Comparison of ENCODE assay signal across 8 cellular contexts in the genomic region with DNA sequence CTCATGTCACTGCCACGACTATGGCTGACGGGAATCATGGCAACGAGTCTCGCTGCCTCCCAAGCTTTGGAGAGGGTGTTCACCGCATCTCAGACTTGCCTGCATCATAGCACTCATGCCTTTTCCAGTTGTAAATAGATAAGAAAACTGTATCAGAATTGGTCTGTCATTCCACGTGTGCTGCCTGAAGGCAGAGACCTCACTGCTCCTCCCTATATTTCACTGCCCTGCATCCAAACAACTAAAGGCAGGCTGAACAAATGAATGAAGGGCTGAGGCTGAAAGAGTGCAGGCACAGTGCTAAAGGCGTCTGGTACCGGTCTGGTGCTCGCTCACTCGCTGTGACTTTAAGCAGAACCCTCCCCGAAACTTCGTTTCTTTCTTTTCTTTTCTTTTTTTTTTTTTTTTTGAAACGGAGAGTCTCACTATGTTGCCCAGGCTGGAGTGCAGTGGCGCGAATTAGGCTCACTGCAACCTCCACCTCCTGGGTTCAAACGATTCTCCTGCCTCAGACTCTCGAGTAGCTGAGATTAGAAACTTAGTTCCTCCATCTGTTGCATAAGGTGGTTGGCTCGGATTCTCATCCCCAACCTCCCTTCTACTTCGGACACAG. TPM values are rescaled to one million over a fixed set of nuclear protein-coding genes. Genes with fewer than 3 reads are reported as not detected.
DNase-seq lines count a peak whose midpoint lies in the region; ATAC-seq and TF ChIP-seq lines count a peak whose summit lies in the region.

No MANE protein-coding gene starts in this region.

- no peak overlapping the region for H3K27ac ChIP-seq in RWPE2 (ENCODE audit: poor library complexity, severe bottlenecking)
- H3K27ac ChIP-seq in psoas muscle: peak overlapping the region; percentile 84

- H3K36me3 ChIP-seq in RWPE2 (ENCODE audit: low read depth): peaks cover 5% of the 10 kb centered on the region
- H3K36me3 ChIP-seq in psoas muscle (ENCODE audit: insufficient read depth in 1 of 2, low read depth in 1 of 2): peaks cover under 1 to 5% of the 10 kb centered on the region in 2 donors

- H3K4me1 ChIP-seq in RWPE2 (ENCODE audit: insufficient read depth, poor library complexity, severe bottlenecking): peaks cover 7% of the 10 kb centered on the region
- H3K4me1 ChIP-seq in psoas muscle: peaks cover 34% of the 10 kb centered on the region

- peak; percentile 11 for ATAC-seq in GM19455 (IDR thresholded peaks at IDR 0.05; ENCODE audit: unreplicated experiment)
- ATAC-seq in RWPE2 (ENCODE audit: low read depth): no peak
- peak in 1 of 4 donors; percentile 10 for ATAC-seq in psoas muscle
- ATAC-seq in GM18858 (IDR thresholded peaks at IDR 0.05; ENCODE audit: unreplicated experiment): no peak

- 2 to 7% (median 3%) methylated on average over 19 of the region's 19 CpGs for WGBS in psoas muscle, 3 donors

- no peaks in the 10 kb centered on the region for H3K9me3 ChIP-seq in RWPE2 (ENCODE audit: severe bottlenecking)
- H3K9me3 ChIP-seq in psoas muscle: no peaks in the 10 kb centered on the region

- no peak for TF ChIP-seq CTCF in AG10803 (conservative IDR thresholded peaks at IDR 0.05; ENCODE audit: low read length)
- no peak for TF ChIP-seq CTCF in RWPE2 (IDR thresholded peaks at IDR 0.05; ENCODE audit: poor library complexity, severe bottlenecking)
- no peak for TF ChIP-seq CTCF in fibroblast of mammary gland (conservative IDR thresholded peaks at IDR 0.05; ENCODE audit: control insufficient read depth, insufficient read depth, low read depth, low read length)
- TF ChIP-seq CTCF in psoas muscle (IDR thresholded peaks at IDR 0.05): no peak

- H3K4me3 ChIP-seq in AG10803 (ENCODE audit: low read length) (peak overlapping the region; percentile 95), RWPE2 (ENCODE audit: severe bottlenecking) (peak overlapping the region; percentile 66), fibroblast of mammary gland (ENCODE audit: control insufficient read depth, low read depth, low read length) (peak overlapping the region; percentile 95), psoas muscle (peak overlapping the region; percentile 89)

- DNase-seq in AG10803 (ENCODE audit: low read depth): no peak
- no peak for DNase-seq in RWPE2 (ENCODE audit: low spot score)
- DNase-seq in fibroblast of mammary gland (ENCODE audit: low read depth): peak; percentile 15
- no peak for DNase-seq in psoas muscle
- DNase-seq in NCI-H2029 treated with DMSO at 0.1 percent for 48 hours (lab: John Stamatoyannopoulos, UW): no peak
- DNase-seq in stimulated activated CD4-positive, alpha-beta T cell treated with anti-CD3 and anti-CD28 coated beads, Interleukin-4, amount 100 ng/mL, for 4 hours: no peak

- H3K27me3 ChIP-seq in RWPE2 (ENCODE audit: insufficient read depth, poor library complexity, severe bottlenecking) (no peaks in the 10 kb centered on the region), psoas muscle (ENCODE audit: insufficient read depth in 3 of 3, low read length in 2 of 3) (no peaks in the 10 kb centered on the region)

- intact Hi-C loops in psoas muscle (cut with DNase I): loop anchor here in 1 of 2 donors (1.0 to 5.0 kb wide), 2 partner anchors 25 to 149 kb away; a partner anchor contains a TSS

RNA-seq across cellular contexts. Expression of a gene that starts 0.5 kb away (rescaled TPM):
- 10 to 100 TPM; 40.3 to 52.3 (median 45.3) TPM for total RNA-seq in psoas muscle
- 10 to 100 TPM; 36.9 to 52.7 (median 43.3) TPM for polyA plus RNA-seq in psoas muscle

RNA-seq across cellular contexts. Expression of a gene that starts 25.3 kb away (rescaled TPM):
- 10 to 100 TPM; 34.0 to 55.3 (median 43.9) TPM for total RNA-seq in psoas muscle
- polyA plus RNA-seq in psoas muscle: 10 to 100 TPM; 35.1 to 42.2 (median 36.3) TPM

RNA-seq across cellular contexts. Expression of a gene that starts 26.2 kb away (rescaled TPM):
- total RNA-seq in psoas muscle: 10 to 100 TPM; 50.4 to 79.6 (median 66.6) TPM
- 10 to 100 TPM; 51.2 to 77.6 (median 57.2) TPM for polyA plus RNA-seq in psoas muscle
